ENCODE assay signal across 16 cellular contexts in the genomic region with DNA sequence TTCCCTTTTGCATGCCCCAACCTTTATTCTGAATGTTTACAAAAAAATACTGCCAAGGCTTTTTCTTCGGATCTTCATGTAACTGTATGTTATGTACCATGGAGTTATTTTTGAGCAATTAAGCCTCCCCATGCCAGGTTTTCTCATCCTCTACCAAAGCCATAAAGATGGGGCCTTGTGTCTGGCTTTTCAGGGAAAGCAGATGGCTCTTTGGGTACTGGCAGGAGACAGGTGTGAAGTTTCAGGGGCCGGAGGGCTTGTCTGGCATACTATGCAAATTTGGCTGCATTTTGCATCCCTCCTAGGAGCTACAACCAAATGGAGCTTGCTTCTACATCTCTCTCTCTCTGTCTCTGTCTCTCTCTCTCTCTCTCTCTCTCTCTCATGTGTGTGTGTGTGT. TPM values are rescaled to one million over a fixed set of nuclear protein-coding genes. Genes with fewer than 3 reads are reported as not detected.
"Had no signal": no experiment of that assay in that cellular context is flagged by ENCODE, and none has a peak within 500 bp of the region (broad histone marks: within the 10 kb centered on the region; RNA-seq: fewer than 3 reads in every experiment).

No MANE protein-coding gene starts in this region.

- H3K36me3 Mint-ChIP-seq: activated CD4-positive, alpha-beta memory T cell treated with anti-CD3 and anti-CD28 coated beads for 36 hours; activated naive CD8-positive, alpha-beta T cell treated with anti-CD3 and anti-CD28 coated beads, Interleukin-2, amount 10 ng/mL, durations not matched to agents 7 days and 5 days; immature natural killer cell; naive thymus-derived CD4-positive, alpha-beta T cell; stimulated activated naive B cell treated with anti-CD40 and anti-IgM and Interleukin-4, amounts not matched to agents 10 μg/mL and 1 μg/mL and 100 μg/mL, for 72 hours had no signal

- H3K9me3 Mint-ChIP-seq: activated CD4-positive, alpha-beta memory T cell treated with anti-CD3 and anti-CD28 coated beads for 36 hours; activated naive CD8-positive, alpha-beta T cell treated with anti-CD3 and anti-CD28 coated beads, Interleukin-2, amount 10 ng/mL, durations not matched to agents 7 days and 5 days; activated T-cell treated with anti-CD3 and anti-CD28 coated beads, Interleukin-2, amount 50 U/mL, for 4 hours; naive thymus-derived CD4-positive, alpha-beta T cell; stimulated activated naive B cell treated with anti-CD40 and anti-IgM and Interleukin-4, amounts not matched to agents 10 μg/mL and 1 μg/mL and 100 μg/mL, for 72 hours had no signal

- H3K27ac Mint-ChIP-seq: activated CD4-positive, alpha-beta memory T cell treated with anti-CD3 and anti-CD28 coated beads for 36 hours; activated naive CD8-positive, alpha-beta T cell treated with anti-CD3 and anti-CD28 coated beads, Interleukin-2, amount 10 ng/mL, durations not matched to agents 7 days and 5 days; immature natural killer cell; naive thymus-derived CD4-positive, alpha-beta T cell; stimulated activated naive B cell treated with anti-CD40 and anti-IgM and Interleukin-4, amounts not matched to agents 10 μg/mL and 1 μg/mL and 100 μg/mL, for 72 hours had no signal

- ATAC-seq: activated T-cell treated with anti-CD3 and anti-CD28 coated beads, Interleukin-2, amount 50 U/mL, for 4 hours; esophagus mucosa; left colon; naive thymus-derived CD4-positive, alpha-beta T cell; psoas muscle; sciatic nerve; stimulated activated naive B cell treated with anti-CD40 and anti-IgM and Interleukin-4, amounts not matched to agents 10 μg/mL and 1 μg/mL and 100 μg/mL, for 72 hours had no signal

- H3K4me3 Mint-ChIP-seq: activated CD4-positive, alpha-beta memory T cell treated with anti-CD3 and anti-CD28 coated beads for 36 hours; activated naive CD8-positive, alpha-beta T cell treated with anti-CD3 and anti-CD28 coated beads, Interleukin-2, amount 10 ng/mL, durations not matched to agents 7 days and 5 days; activated T-cell treated with anti-CD3 and anti-CD28 coated beads, Interleukin-2, amount 50 U/mL, for 4 hours; immature natural killer cell; naive thymus-derived CD4-positive, alpha-beta T cell; stimulated activated naive B cell treated with anti-CD40 and anti-IgM and Interleukin-4, amounts not matched to agents 10 μg/mL and 1 μg/mL and 100 μg/mL, for 72 hours had no signal

- H3K4me1 Mint-ChIP-seq: activated naive CD8-positive, alpha-beta T cell treated with anti-CD3 and anti-CD28 coated beads, Interleukin-2, amount 10 ng/mL, durations not matched to agents 7 days and 5 days; immature natural killer cell; naive thymus-derived CD4-positive, alpha-beta T cell; stimulated activated naive B cell treated with anti-CD40 and anti-IgM and Interleukin-4, amounts not matched to agents 10 μg/mL and 1 μg/mL and 100 μg/mL, for 72 hours had no signal

- DNase-seq: activated CD4-positive, alpha-beta memory T cell treated with anti-CD3 and anti-CD28 coated beads for 36 hours; activated CD4-positive, CD25-positive, alpha-beta regulatory T cell treated with anti-CD3 and anti-CD28 coated beads, Interleukin-2, amount 50 U/mL, for 72 hours; activated gamma-delta T cell treated with Interleukin-2 at 50 U/mL for 16 hours; activated naive CD8-positive, alpha-beta T cell treated with anti-CD3 and anti-CD28 coated beads, Interleukin-2, amount 10 ng/mL, durations not matched to agents 7 days and 5 days; activated T-cell treated with anti-CD3 and anti-CD28 coated beads, Interleukin-2, amount 50 U/mL, for 4 hours; immature natural killer cell; left colon; naive thymus-derived CD4-positive, alpha-beta T cell; nucleus accumbens; psoas muscle; stimulated activated CD4-positive, alpha-beta T cell treated with anti-CD3 and anti-CD28 coated beads, Interleukin-2, amount 100 ng/mL, for 24 hours; stimulated activated naive B cell treated with anti-CD40 and anti-IgM and Interleukin-4, amounts not matched to agents 10 μg/mL and 1 μg/mL and 100 μg/mL, for 72 hours; substantia nigra; trophoblast cell had no signal

RNA-seq across cellular contexts. Expression of a gene that starts 28.1 kb away (rescaled TPM):
- polyA plus RNA-seq: naive thymus-derived CD4-positive, alpha-beta T cell had no signal
